In the genomic region with DNA sequence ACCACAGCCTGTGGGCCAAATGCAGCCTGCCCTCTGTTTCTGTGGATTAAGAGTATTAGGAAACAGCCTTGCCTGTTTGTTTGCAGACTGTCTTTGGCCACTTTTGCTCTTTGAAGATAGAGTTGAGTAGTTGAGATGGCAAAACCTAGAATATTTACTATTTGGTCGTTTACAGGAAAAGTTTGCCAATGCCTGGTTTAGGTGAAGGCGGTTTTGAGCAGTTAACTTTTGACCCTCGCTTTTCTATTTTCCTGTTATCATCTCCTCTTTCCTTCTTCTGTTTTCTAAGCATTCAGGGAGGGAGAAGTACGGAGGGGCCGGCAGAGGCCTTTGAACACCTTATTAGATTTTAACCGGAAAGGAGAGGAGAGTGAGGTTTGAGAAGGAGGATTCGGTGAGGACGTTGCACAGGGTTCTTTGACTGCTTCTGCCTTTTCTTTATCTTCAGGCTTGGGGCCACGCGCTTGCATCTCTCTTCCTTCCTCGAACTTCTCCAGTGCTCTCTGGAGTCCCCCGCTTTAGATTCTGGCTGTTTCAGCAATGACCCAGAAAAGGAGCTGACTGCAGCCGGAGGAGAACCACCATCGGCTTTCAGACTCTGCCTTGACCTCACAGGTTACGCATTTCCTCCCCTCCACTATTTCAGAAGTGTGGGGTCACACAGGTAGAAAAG, we compare ENCODE assay signal across 1 cellular context.
A peak's percentile ranks its signal among the peaks of the same experiment; 100 is the strongest.
TF ChIP-seq lines count a peak whose summit lies in the region.

No MANE protein-coding gene starts in this region.

TF ChIP-seq in liver, 16 proteins besides CTCF, POLR2A, EP300 and RAD21 (continued from another document):
- peak in 1 of 2 donors; percentile 29 for TF ChIP-seq EGR1 (IDR thresholded peaks at IDR 0.05; ENCODE audit: low read depth in 2 of 2)
